8 cellular contexts compared by ENCODE assay signal in genomic region chr11:63986156-63986931, GRCh38. TPM values are rescaled to one million over a fixed set of nuclear protein-coding genes. Genes with fewer than 3 reads are reported as not detected.
DNase-seq lines count a peak whose midpoint lies in the region; ATAC-seq and TF ChIP-seq lines count a peak whose summit lies in the region.

Gene OTUB1 (plus strand): TSS chr11:63986438. CDS start chr11:63986457, 19 bp downstream.

- peaks cover 11% of the 10 kb centered on the region for H3K4me1 ChIP-seq in colonic mucosa

- H3K9me3 ChIP-seq in colonic mucosa: no peaks in the 10 kb centered on the region

- TF ChIP-seq CTCF in AG10803 (conservative IDR thresholded peaks at IDR 0.05; ENCODE audit: low read length): no peak
- no peak for TF ChIP-seq CTCF in colonic mucosa (IDR thresholded peaks at IDR 0.05)

- TF ChIP-seq POLR2A in GM19099 (IDR thresholded peaks at IDR 0.05; ENCODE audit: extremely low read depth, insufficient read length, low read depth): peak; percentile 88

- no peaks in the 10 kb centered on the region for H3K27me3 ChIP-seq in colonic mucosa
- H3K27me3 ChIP-seq in layer of hippocampus (ENCODE audit: control insufficient read depth, insufficient read depth, low read length): no peaks in the 10 kb centered on the region

- H3K36me3 ChIP-seq in colonic mucosa: no peaks in the 10 kb centered on the region

- intact Hi-C loops in colonic mucosa (cut with DNase I): no loop called here

- ATAC-seq in HG03439 (IDR thresholded peaks at IDR 0.05; ENCODE audit: unreplicated experiment): peak; percentile 83

- H3K27ac ChIP-seq in colonic mucosa (peak within 1 kb of the TSS; percentile 83), layer of hippocampus (ENCODE audit: low read depth, low read length) (peak within 1 kb of the TSS; percentile 85)

- H3K4me3 ChIP-seq in AG10803 (ENCODE audit: low read length) (peak within 1 kb of the TSS; percentile 95), colonic mucosa (peak within 1 kb of the TSS; percentile 96)

- DNase-seq in AG10803 (ENCODE audit: low read depth) (peak; percentile 88), NCI-H524 (lab: John Stamatoyannopoulos, UW) (peak; percentile 82 to 94), colonic mucosa (peak; percentile 97)
- DNase-seq in activated CD4-positive, alpha-beta T cell treated with anti-CD3 and anti-CD28 coated beads for 48 hours: peak; percentile 92
- DNase-seq in stimulated activated CD4-positive, alpha-beta T cell treated with anti-CD3 and anti-CD28 coated beads, Interleukin-1b, Interleukin-23, amount 100 ng/mL, for 4 hours (ENCODE audit: low read depth in 2 of 2): peak; percentile 78 to 80

- H3K9ac ChIP-seq in colonic mucosa (ENCODE audit: low read depth in 2 of 2, low read length in 2 of 2): peak within 1 kb of the TSS; percentile 84 to 90

RNA-seq across cellular contexts. Expression of gene OTUB1, which starts in this region (rescaled TPM):
- total RNA-seq in colonic mucosa: 10 to 100 TPM; 78.7 to 82.5 TPM

Comparison
In these comparisons a context has a peak if more than half of its experiments do, and no peak if none do; other contexts are left out.
1. Peak in every context shown above with its lines: DNase-seq, ATAC-seq, H3K4me3 ChIP-seq and H3K27ac ChIP-seq.